In genomic region chr20:32474009-32474716, GRCh38 we compare ENCODE assay signal across 1 cellular context.
A peak's percentile ranks its signal among the peaks of the same experiment; 100 is the strongest.
TF ChIP-seq lines count a peak whose summit lies in the region.

No MANE protein-coding gene starts in this region.

TF ChIP-seq in HepG2, 621 proteins besides CTCF, POLR2A, EP300 and RAD21 (continued from another document and continues in another):
- 0 out of 2 replicates have a peak, but pooled peaks have one; percentile 53 for TF ChIP-seq ZNF660 (CRISPR knock-in tag; IDR thresholded peaks at IDR 0.05; ENCODE audit: borderline replicate concordance, low read depth)
- TF ChIP-seq TERF1 (CRISPR knock-in tag; IDR thresholded peaks at IDR 0.05) = no peak; the same call in none of the 2 replicates
- no peak for TF ChIP-seq ELF1 (CRISPR knock-in tag; IDR thresholded peaks at IDR 0.05)
- TF ChIP-seq SRY (CRISPR knock-in tag; IDR thresholded peaks at IDR 0.05) = 0 out of 2 replicates have a peak, but pooled peaks have one; percentile 71
- TF ChIP-seq HOXD1 (CRISPR knock-in tag; IDR thresholded peaks at IDR 0.05) = 0 out of 2 replicates have a peak, but pooled peaks have one; percentile 6
- TF ChIP-seq TIGD3 (CRISPR knock-in tag; IDR thresholded peaks at IDR 0.05; ENCODE audit: borderline replicate concordance) = no peak
- no peak for TF ChIP-seq ZSCAN29 (CRISPR knock-in tag; conservative IDR thresholded peaks at IDR 0.05)
- peak; percentile 68; the same call in 1 of the 2 replicates for TF ChIP-seq ZBTB37 (CRISPR knock-in tag; IDR thresholded peaks at IDR 0.05)
- TF ChIP-seq ZFX (CRISPR knock-in tag; IDR thresholded peaks at IDR 0.05; ENCODE audit: low read depth) = peak; percentile 12; the same call in 1 of the 2 replicates
- TF ChIP-seq KDM4B (CRISPR knock-in tag; IDR thresholded peaks at IDR 0.05) = no peak
- no peak for TF ChIP-seq KDM1A (CRISPR knock-in tag; IDR thresholded peaks at IDR 0.05)
- no peak for TF ChIP-seq DPF2 (CRISPR knock-in tag; IDR thresholded peaks at IDR 0.05; ENCODE audit: borderline replicate concordance, low read depth)
- 0 out of 2 replicates have a peak, but pooled peaks have one; percentile 7 for TF ChIP-seq GZF1 (CRISPR knock-in tag; IDR thresholded peaks at IDR 0.05)
- no peak for TF ChIP-seq ZNF124 (CRISPR knock-in tag; IDR thresholded peaks at IDR 0.05)
- peak; percentile 37 for TF ChIP-seq SRSF1 (optimal IDR thresholded peaks at IDR 0.05; ENCODE audit: low read depth, low read length)
- peak; percentile 92 for TF ChIP-seq ZBTB38 (CRISPR knock-in tag; IDR thresholded peaks at IDR 0.05)
- no peak for TF ChIP-seq ZNF615 (CRISPR knock-in tag; IDR thresholded peaks at IDR 0.05; ENCODE audit: borderline replicate concordance)
- TF ChIP-seq WIZ (CRISPR knock-in tag; IDR thresholded peaks at IDR 0.05) = no peak; the same call in 1 of the 2 replicates
- no peak for TF ChIP-seq ERF (CRISPR knock-in tag; IDR thresholded peaks at IDR 0.05)
- no peak for TF ChIP-seq AGO1 (IDR thresholded peaks at IDR 0.05; ENCODE audit: low read depth, low read length, poor library complexity, severe bottlenecking)
- no peak for TF ChIP-seq GPN1 (CRISPR knock-in tag; IDR thresholded peaks at IDR 0.05; ENCODE audit: borderline replicate concordance)
- peak; percentile 44; the same call in 1 of the 2 replicates for TF ChIP-seq HDAC1 (CRISPR knock-in tag; IDR thresholded peaks at IDR 0.05)
- no peak for TF ChIP-seq SOX6 (IDR thresholded peaks at IDR 0.05)
- peak; percentile 9; the same call in 1 of the 2 replicates for TF ChIP-seq SOX6 (CRISPR knock-in tag; IDR thresholded peaks at IDR 0.05)
- TF ChIP-seq SCMH1 (CRISPR knock-in tag; IDR thresholded peaks at IDR 0.05; ENCODE audit: borderline replicate concordance) = no peak
- peak; percentile 42; the same call in 1 of the 2 replicates for TF ChIP-seq PCBP1 (IDR thresholded peaks at IDR 0.05; ENCODE audit: borderline replicate concordance, low read depth, low read length)
- TF ChIP-seq ZNF598 (CRISPR knock-in tag; IDR thresholded peaks at IDR 0.05; ENCODE audit: borderline replicate concordance) = no peak
- TF ChIP-seq MEIS2 (CRISPR knock-in tag; IDR thresholded peaks at IDR 0.05) = no peak
- TF ChIP-seq GTF3A (CRISPR knock-in tag; conservative IDR thresholded peaks at IDR 0.05) = peak; percentile 31; the same call in 1 of the 2 replicates
- no peak for TF ChIP-seq ZNF335 (CRISPR knock-in tag; IDR thresholded peaks at IDR 0.05)
- TF ChIP-seq ZNF672 (CRISPR knock-in tag; IDR thresholded peaks at IDR 0.05) = no peak
- TF ChIP-seq ZNF564 (CRISPR knock-in tag; IDR thresholded peaks at IDR 0.05) = no peak
- peak; percentile 27; the same call in 1 of the 2 replicates for TF ChIP-seq NFKBIZ (CRISPR knock-in tag; IDR thresholded peaks at IDR 0.05)
- TF ChIP-seq SOX13 (IDR thresholded peaks at IDR 0.05) = no peak
- peak in 1 of 2 experiments; percentile 14; a peak in 1 of 4 replicates for TF ChIP-seq SOX13 (CRISPR knock-in tag; conservative IDR thresholded peaks at IDR 0.05 in 1 of 2, IDR thresholded peaks at IDR 0.05 in 1 of 2)
- TF ChIP-seq MED8 (CRISPR knock-in tag; IDR thresholded peaks at IDR 0.05; ENCODE audit: insufficient replicate concordance) = no peak
- no peak for TF ChIP-seq ZNF784 (CRISPR knock-in tag; IDR thresholded peaks at IDR 0.05; ENCODE audit: borderline replicate concordance)
- TF ChIP-seq HIVEP1 (CRISPR knock-in tag; IDR thresholded peaks at IDR 0.05) = no peak; the same call in 1 of the 2 replicates
- no peak for TF ChIP-seq STAG1 (CRISPR knock-in tag; IDR thresholded peaks at IDR 0.05)
- TF ChIP-seq ZNF614 (CRISPR knock-in tag; IDR thresholded peaks at IDR 0.05; ENCODE audit: borderline replicate concordance) = no peak; the same call in 1 of the 2 replicates
- peak; percentile 55; the same call in 1 of the 2 replicates for TF ChIP-seq ZNF800 (CRISPR knock-in tag; IDR thresholded peaks at IDR 0.05)
- peak; percentile 23; the same call in 1 of the 2 replicates for TF ChIP-seq MXD1 (CRISPR knock-in tag; IDR thresholded peaks at IDR 0.05)
- 0 out of 2 replicates have a peak, but pooled peaks have one; percentile 18 for TF ChIP-seq MIER3 (CRISPR knock-in tag; IDR thresholded peaks at IDR 0.05; ENCODE audit: borderline replicate concordance)
- no peak for TF ChIP-seq ATF6 (CRISPR knock-in tag; conservative IDR thresholded peaks at IDR 0.05)
- TF ChIP-seq TFDP2 (CRISPR knock-in tag; IDR thresholded peaks at IDR 0.05) = no peak
- TF ChIP-seq ZKSCAN8 (CRISPR knock-in tag; IDR thresholded peaks at IDR 0.05; ENCODE audit: borderline replicate concordance) = no peak
- peak; percentile 72 for TF ChIP-seq AGO2 (optimal IDR thresholded peaks at IDR 0.05; ENCODE audit: low read depth, low read length)
- no peak for TF ChIP-seq AHDC1 (CRISPR knock-in tag; IDR thresholded peaks at IDR 0.05; ENCODE audit: borderline replicate concordance)
- TF ChIP-seq ZNF484 (CRISPR knock-in tag; IDR thresholded peaks at IDR 0.05; ENCODE audit: borderline replicate concordance, low read depth) = no peak
- 0 out of 2 replicates have a peak, but pooled peaks have one; percentile 19 for TF ChIP-seq ZNF10 (CRISPR knock-in tag; IDR thresholded peaks at IDR 0.05; ENCODE audit: borderline replicate concordance, low read depth)
- no peak for TF ChIP-seq ZNF543 (CRISPR knock-in tag; IDR thresholded peaks at IDR 0.05)
- TF ChIP-seq ZNF496 (CRISPR knock-in tag; IDR thresholded peaks at IDR 0.05; ENCODE audit: insufficient replicate concordance) = no peak
- no peak for TF ChIP-seq RBFOX2 (IDR thresholded peaks at IDR 0.05; ENCODE audit: low read depth, low read length)
